In genomic region chr11:41849250-41849649, GRCh38 we compare ENCODE assay signal across 24 cellular contexts.
DNase-seq lines count a peak whose midpoint lies in the region.
"Had no signal": no experiment of that assay in that cellular context is flagged by ENCODE, and none has a peak within 500 bp of the region (broad histone marks: within the 10 kb centered on the region; RNA-seq: fewer than 3 reads in every experiment).

No MANE protein-coding gene starts in this region.

- no peak overlapping the region for H3K27ac Mint-ChIP-seq in activated CD4-positive, alpha-beta T cell treated with anti-CD3 and anti-CD28 coated beads, Interleukin-2, amount 10 ng/mL, durations not matched to agents 24 days and 14 days
- H3K27ac Mint-ChIP-seq: B cell; CD14-positive monocyte; CD4-positive, alpha-beta T cell; CD4-positive, CD25-positive, alpha-beta regulatory T cell; CD8-positive, alpha-beta memory T cell; CD8-positive, alpha-beta T cell had no signal

- no peaks in the 10 kb centered on the region for H3K36me3 Mint-ChIP-seq in activated CD4-positive, alpha-beta T cell treated with anti-CD3 and anti-CD28 coated beads, Interleukin-2, amount 10 ng/mL, durations not matched to agents 24 days and 14 days (ENCODE audit: low read depth)
- H3K36me3 Mint-ChIP-seq: CD14-positive monocyte; CD4-positive, alpha-beta memory T cell; CD4-positive, CD25-positive, alpha-beta regulatory T cell; CD8-positive, alpha-beta T cell had no signal

- no peaks in the 10 kb centered on the region for H3K9me3 Mint-ChIP-seq in activated CD4-positive, alpha-beta T cell treated with anti-CD3 and anti-CD28 coated beads, Interleukin-2, amount 10 ng/mL, durations not matched to agents 24 days and 14 days

- peak; percentile 4 for DNase-seq in activated CD4-positive, alpha-beta T cell treated with anti-CD3 and anti-CD28 coated beads, Interleukin-2, amount 10 ng/mL, durations not matched to agents 24 days and 14 days
- no peak for DNase-seq in activated CD4-positive, alpha-beta T cell treated with anti-CD3 and anti-CD28 coated beads, Interleukin-2, amount 50 U/mL, for 4 hours
- DNase-seq: 8988T; ACHN; AML-193; BE2C; C1 segment of cervical spinal cord; Caco-2; Calu3; CD4-positive, alpha-beta memory T cell; CD4-positive, alpha-beta T cell; CD4-positive, CD25-positive, alpha-beta regulatory T cell; CD8-positive, alpha-beta memory T cell; CD8-positive, alpha-beta T cell; COR-L47; DMS 273 treated with DMSO at 0.1 percent for 48 hours; DMS153; DMS53; DMS79; DMS79 treated with DMSO at 0.1 percent for 48 hours; DND-41; EL had no signal

- no peaks in the 10 kb centered on the region for H3K27me3 Mint-ChIP-seq in activated CD4-positive, alpha-beta T cell treated with anti-CD3 and anti-CD28 coated beads, Interleukin-2, amount 10 ng/mL, durations not matched to agents 24 days and 14 days
- H3K27me3 Mint-ChIP-seq: B cell; CD4-positive, alpha-beta memory T cell; CD4-positive, alpha-beta T cell; CD4-positive, CD25-positive, alpha-beta regulatory T cell; CD8-positive, alpha-beta memory T cell had no signal

- H3K4me3 Mint-ChIP-seq in activated CD4-positive, alpha-beta T cell treated with anti-CD3 and anti-CD28 coated beads, Interleukin-2, amount 10 ng/mL, durations not matched to agents 24 days and 14 days: no peak overlapping the region
- H3K4me3 Mint-ChIP-seq: B cell; CD14-positive monocyte; CD4-positive, alpha-beta memory T cell; CD4-positive, alpha-beta T cell; CD4-positive, CD25-positive, alpha-beta regulatory T cell; CD8-positive, alpha-beta memory T cell; CD8-positive, alpha-beta T cell had no signal

- intact Hi-C loops in activated CD4-positive, alpha-beta T cell treated with anti-CD3 and anti-CD28 coated beads, Interleukin-2, amount 10 ng/mL, durations not matched to agents 24 days and 14 days (cut with micrococcal nuclease): no loop called here

- no peaks in the 10 kb centered on the region for H3K4me1 Mint-ChIP-seq in activated CD4-positive, alpha-beta T cell treated with anti-CD3 and anti-CD28 coated beads, Interleukin-2, amount 10 ng/mL, durations not matched to agents 24 days and 14 days
- H3K4me1 Mint-ChIP-seq: B cell; CD14-positive monocyte; CD4-positive, alpha-beta memory T cell; CD4-positive, CD25-positive, alpha-beta regulatory T cell; CD8-positive, alpha-beta memory T cell had no signal
